Comparison of ENCODE assay signal across 8 cellular contexts in the genomic region with DNA sequence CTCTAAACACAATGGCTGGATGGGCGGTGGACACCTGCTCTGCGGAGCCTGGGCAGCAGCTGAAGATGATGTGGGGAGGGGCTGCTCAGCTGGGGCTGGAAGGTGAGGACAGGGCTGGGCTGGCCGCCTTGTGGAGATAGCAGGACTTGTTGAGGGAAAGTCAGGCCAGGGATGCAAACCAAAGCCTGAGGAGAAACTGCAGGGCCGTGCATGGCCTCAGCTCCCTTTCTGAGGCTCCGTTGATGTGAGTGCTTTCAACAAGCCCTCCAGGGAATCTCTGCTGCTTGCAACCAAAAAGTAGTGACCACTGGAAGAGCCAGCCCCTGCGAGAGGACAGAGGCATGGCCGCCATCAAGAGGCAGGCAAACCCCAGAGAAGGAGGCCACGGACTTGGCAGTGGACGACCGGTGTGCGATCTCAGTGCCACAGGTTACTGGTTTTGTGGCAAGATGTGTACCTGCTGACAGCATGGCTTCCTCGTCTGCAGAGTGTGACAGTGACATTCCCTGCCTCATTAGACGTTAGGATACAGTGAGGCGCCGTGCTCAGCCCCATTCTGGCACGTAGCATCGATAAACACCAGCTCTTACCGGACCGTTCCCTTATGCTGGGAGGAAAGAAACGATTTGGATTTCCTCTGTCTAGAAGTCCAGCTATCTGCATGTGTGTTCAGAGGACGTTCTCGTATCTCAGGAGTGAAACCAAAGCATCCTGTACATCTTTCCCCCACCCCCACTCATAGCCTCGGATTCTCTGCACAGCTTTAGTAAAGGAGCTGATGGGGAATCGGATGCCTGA.
A peak's percentile ranks its signal among the peaks of the same experiment; 100 is the strongest.
DNase-seq lines count a peak whose midpoint lies in the region; ATAC-seq, FAIRE-seq and TF ChIP-seq lines count a peak whose summit lies in the region.

No MANE protein-coding gene starts in this region.

- DNase-seq in HL-60 (ENCODE audit: low read depth in 1 of 2, low spot score in 1 of 2) (no peak), foreskin fibroblast (no peak), D721Med (ENCODE audit: insufficient read length, low spot score) (no peak), kidney glomerular epithelial cell (lab: John Stamatoyannopoulos, UW) (no peak)

- peaks cover 8% of the 10 kb centered on the region for H3K27me3 ChIP-seq in HL-60 (ENCODE audit: insufficient read depth, poor library complexity, severe bottlenecking)

- no peak overlapping the region for H3K27ac ChIP-seq in HL-60 (replicated peaks)
- H3K27ac ChIP-seq in VCaP, result peak overlapping the region; percentile 76
- peak overlapping the region in 5 of 21 experiments; percentile 44 to 77 (median 73) for H3K27ac ChIP-seq in skin epidermis

- FAIRE-seq in D721Med (lab: Jason Lieb, UNC), result no peak

- H3K4me3 ChIP-seq in HL-60 (replicated peaks; ENCODE audit: insufficient read depth, low read length) (peak overlapping the region; percentile 16; the same call in 1 of the 2 replicates), foreskin fibroblast (ENCODE audit: low read depth in 1 of 2, low read length in 2 of 2) (peak overlapping the region; percentile 46 to 67), skin epidermis (peak overlapping the region; percentile 13 to 45 (median 30))

- no peak for ATAC-seq in HG02798 (IDR thresholded peaks at IDR 0.05; ENCODE audit: poor library complexity, unreplicated experiment)
- no peak for ATAC-seq in GM21515 (IDR thresholded peaks at IDR 0.05; ENCODE audit: unreplicated experiment)

- TF ChIP-seq CTCF in HL-60 (IDR thresholded peaks at IDR 0.05; ENCODE audit: insufficient read depth, low read length), result no peak
- no peak for TF ChIP-seq CTCF in VCaP (conservative IDR thresholded peaks at IDR 0.05)
- TF ChIP-seq CTCF in foreskin fibroblast (IDR thresholded peaks at IDR 0.05; ENCODE audit: low read depth, low read length), result no peak
- TF ChIP-seq CTCF in D721Med (IDR thresholded peaks at IDR 0.05; ENCODE audit: insufficient read depth, missing control alignments), result no peak
